ENCODE assay signal across 8 cellular contexts in genomic region chr4:185210102-185210981, GRCh38. TPM values are rescaled to one million over a fixed set of nuclear protein-coding genes. Genes with fewer than 3 reads are reported as not detected.
A peak's percentile ranks its signal among the peaks of the same experiment; 100 is the strongest.
DNase-seq lines count a peak whose midpoint lies in the region; ATAC-seq and TF ChIP-seq lines count a peak whose summit lies in the region.

No MANE protein-coding gene starts in this region.

- no peak for DNase-seq in GM12864 (ENCODE audit: low read depth)
- peak; percentile 62 for DNase-seq in GM23338 (ENCODE audit: low spot score)
- peak; percentile 31 for DNase-seq in NCI-H1092 (lab: John Stamatoyannopoulos, UW)
- peak; percentile 41 for DNase-seq in activated T-cell treated with anti-CD3 and anti-CD28 coated beads for 48 hours (ENCODE audit: low read depth)
- no peak for DNase-seq in epithelial cell of prostate (ENCODE audit: low read depth, low spot score)
- peak; percentile 51 for DNase-seq in mucosa of gallbladder (ENCODE audit: low spot score)
- peak; percentile 59 for DNase-seq in stimulated activated naive CD8-positive, alpha-beta T cell treated with anti-CD3 and anti-CD28 coated beads, Interleukin-15, Interleukin-2, amounts not matched to agents 100 U/mL and 50 U/mL, for 24 hours
- DNase-seq in NCI-H128 (lab: John Stamatoyannopoulos, UW; ENCODE audit: unreplicated experiment) = no peak

- H3K27ac Mint-ChIP-seq in GM23338 = no peak overlapping the region

- ATAC-seq in GM23338 = peak; percentile 20
- peak; percentile 25 for ATAC-seq in stimulated activated naive CD8-positive, alpha-beta T cell treated with anti-CD3 and anti-CD28 coated beads, Interleukin-15, Interleukin-2, amounts not matched to agents 100 U/mL and 50 U/mL, for 24 hours

- peaks cover 40% of the 10 kb centered on the region for H3K4me1 Mint-ChIP-seq in GM23338

- no peaks in the 10 kb centered on the region; the same call in 2 of the 3 replicates for H3K36me3 Mint-ChIP-seq in GM23338 (ENCODE audit: low read depth)

- peaks cover 40% of the 10 kb centered on the region for H3K4me1 ChIP-seq in GM23338 (ENCODE audit: insufficient read depth)

- no peaks in the 10 kb centered on the region; the same call in 1 of the 2 replicates for H3F3A ChIP-seq in GM23338 (replicated peaks; ENCODE audit: low read depth)

- H3K4me3 ChIP-seq in GM12864 (ENCODE audit: low read depth, low read length) (peak overlapping the region; percentile 91), GM23338 (peak overlapping the region; percentile 84)

- H3K9me2 ChIP-seq in GM23338 (ENCODE audit: insufficient read depth) = no peaks in the 10 kb centered on the region

- TF ChIP-seq CTCF in GM12864 (IDR thresholded peaks at IDR 0.05; ENCODE audit: low read depth, low read length, missing control alignments) = no peak
- no peak for TF ChIP-seq CTCF in GM23338 (conservative IDR thresholded peaks at IDR 0.05; ENCODE audit: low read depth in 2 of 2)

- H3K4me3 Mint-ChIP-seq in GM23338 = peak overlapping the region; percentile 93

- H3K27me3 ChIP-seq in GM23338 (ENCODE audit: insufficient read depth) = peaks cover 41% of the 10 kb centered on the region

- H3K27ac ChIP-seq in GM23338 (ENCODE audit: low read depth) = no peak overlapping the region
- peak overlapping the region; percentile 9 for H3K27ac ChIP-seq in epithelial cell of prostate

- H3K4me2 ChIP-seq in GM23338 = peak overlapping the region; percentile 91

- peak overlapping the region; percentile 80 for H2AFZ ChIP-seq in GM23338

- no peaks in the 10 kb centered on the region for H3K36me3 ChIP-seq in GM23338 (ENCODE audit: insufficient read depth)

- peaks cover 35% of the 10 kb centered on the region for H3K27me3 Mint-ChIP-seq in GM23338 (ENCODE audit: insufficient read depth, low read depth, poor library complexity)

- peaks cover 47% of the 10 kb centered on the region for H3K79me2 ChIP-seq in GM23338 (replicated peaks; ENCODE audit: insufficient read depth)

- H3K9me3 Mint-ChIP-seq in GM23338 = no peaks in the 10 kb centered on the region; the same call in 2 of the 3 replicates

- peaks cover 2% of the 10 kb centered on the region; the same call in 1 of the 2 replicates for H4K20me1 ChIP-seq in GM23338 (replicated peaks; ENCODE audit: insufficient read depth)

TF ChIP-seq in GM23338, 12 proteins besides CTCF, POLR2A, EP300 and RAD21:
- TF ChIP-seq JUNB (IDR thresholded peaks at IDR 0.05; ENCODE audit: unreplicated experiment) (peak; percentile 24), EZH2 (IDR thresholded peaks at IDR 0.05; ENCODE audit: low read depth, unreplicated experiment) (no peak)

RNA-seq across cellular contexts. Expression of gene SNX25, which starts 0.9 kb away (rescaled TPM):
- 17.7 and 25.0 TPM in 2 replicates for total RNA-seq in GM23338 (2014; rRNA removed; shearing (Covaris generic))
- polyA plus RNA-seq in GM23338 (2016; fragmentation: Nextera tagmentation; extraction: Ambion mirVana) = 6.9 TPM in 2 replicates
- 18.8 TPM for total RNA-seq in mucosa of gallbladder

RNA-seq across cellular contexts. Expression of gene CFAP97, which starts 6.5 kb away (rescaled TPM):
- 37.7 and 38.4 TPM in 2 replicates for total RNA-seq in GM23338 (2014; rRNA removed; shearing (Covaris generic))
- 59.2 and 73.3 TPM in 2 replicates for polyA plus RNA-seq in GM23338 (2016; fragmentation: Nextera tagmentation; extraction: Ambion mirVana)
- 32.9 TPM for total RNA-seq in mucosa of gallbladder

Comparison
In these comparisons a context has a peak if more than half of its experiments do, and no peak if none do; other contexts are left out.
1. DNase-seq: peak in GM23338 (single experiment), NCI-H1092 (single experiment), activated T-cell treated with anti-CD3 and anti-CD28 coated beads for 48 hours (single experiment), mucosa of gallbladder (single experiment) and stimulated activated naive CD8-positive, alpha-beta T cell treated with anti-CD3 and anti-CD28 coated beads, Interleukin-15, Interleukin-2, amounts not matched to agents 100 U/mL and 50 U/mL, for 24 hours (single experiment); none in GM12864 (single experiment), epithelial cell of prostate (single experiment) and NCI-H128 (single experiment).